Comparison of ENCODE assay signal across 11 cellular contexts in genomic region chr3:100106094-100106493, GRCh38. TPM values are rescaled to one million over a fixed set of nuclear protein-coding genes. Genes with fewer than 3 reads are reported as not detected.
A peak's percentile ranks its signal among the peaks of the same experiment; 100 is the strongest.
DNase-seq lines count a peak whose midpoint lies in the region; ATAC-seq and TF ChIP-seq lines count a peak whose summit lies in the region.
"Had no signal": no experiment of that assay in that cellular context is flagged by ENCODE, and none has a peak within 500 bp of the region (broad histone marks: within the 10 kb centered on the region; RNA-seq: fewer than 3 reads in every experiment).

No MANE protein-coding gene starts in this region.

- peaks cover 40% of the 10 kb centered on the region for H3K4me1 ChIP-seq in lower lobe of right lung

- no peaks in the 10 kb centered on the region for H3K9me3 Mint-ChIP-seq in activated T-helper 17 cell treated with anti-CD3 and anti-CD28 coated beads, Interleukin-2, amount 50 U/mL, for 72 hours
- H3K9me3 Mint-ChIP-seq in osteocyte (ENCODE audit: unreplicated experiment), result no peaks in the 10 kb centered on the region

- peak; percentile 18 for DNase-seq in NCI-H1092 treated with DMSO at 0.1 percent for 48 hours (lab: John Stamatoyannopoulos, UW)
- DNase-seq in NCI-H1092 (lab: John Stamatoyannopoulos, UW), result no peak
- DNase-seq in NCI-H1105 treated with DMSO at 0.1 percent for 48 hours (lab: John Stamatoyannopoulos, UW), result peak; percentile 33
- no peak for DNase-seq in osteocyte (ENCODE audit: extremely low spot score, unreplicated experiment)
- no peak for DNase-seq in lower lobe of right lung
- no peak for DNase-seq in SKM-1 treated with dmso at 0.1 percent for 144 hours (lab: John Stamatoyannopoulos, UW; ENCODE audit: unreplicated experiment)
- DNase-seq in stimulated activated CD4-positive, alpha-beta T cell treated with anti-CD3 and anti-CD28 coated beads, Interleukin-2, amount 100 ng/mL, for 48 hours, result no peak
- DNase-seq: activated CD4-positive, CD25-positive, alpha-beta regulatory T cell; stimulated activated CD4-positive, alpha-beta T cell treated with anti-CD3 and anti-CD28 coated beads, Interleukin-15, amount 100 ng/mL, for 24 hours; stimulated activated naive CD4-positive, alpha-beta T cell had no signal

- no peaks in the 10 kb centered on the region for H3K9me3 ChIP-seq in lower lobe of right lung

- H3K36me3 ChIP-seq in lower lobe of right lung, result no peaks in the 10 kb centered on the region

- peaks cover 9% of the 10 kb centered on the region for H3K4me1 Mint-ChIP-seq in activated T-helper 17 cell treated with anti-CD3 and anti-CD28 coated beads, Interleukin-2, amount 50 U/mL, for 72 hours
- H3K4me1 Mint-ChIP-seq in osteocyte (ENCODE audit: unreplicated experiment), result peaks cover 64% of the 10 kb centered on the region

- no peak for TF ChIP-seq CTCF in osteocyte (IDR thresholded peaks at IDR 0.05)
- TF ChIP-seq CTCF in lower lobe of right lung (IDR thresholded peaks at IDR 0.05), result no peak

- intact Hi-C loops in lower lobe of right lung (cut with DNase I), result no loop called here

- H3K27ac ChIP-seq in lower lobe of right lung, result no peak overlapping the region

- H3K4me3 ChIP-seq in lower lobe of right lung, result no peak overlapping the region

- peak overlapping the region; percentile 65 for H3K27ac Mint-ChIP-seq in activated T-helper 17 cell treated with anti-CD3 and anti-CD28 coated beads, Interleukin-2, amount 50 U/mL, for 72 hours
- H3K27ac Mint-ChIP-seq in osteocyte (ENCODE audit: unreplicated experiment), result peak overlapping the region; percentile 70

- no peak for ATAC-seq in activated T-helper 17 cell treated with anti-CD3 and anti-CD28 coated beads, Interleukin-2, amount 50 U/mL, for 72 hours (replicated peaks)
- ATAC-seq in lower lobe of right lung, result no peak

- H3K27me3 ChIP-seq in lower lobe of right lung (ENCODE audit: low read depth), result no peaks in the 10 kb centered on the region

- no peaks in the 10 kb centered on the region for H3K27me3 Mint-ChIP-seq in activated T-helper 17 cell treated with anti-CD3 and anti-CD28 coated beads, Interleukin-2, amount 50 U/mL, for 72 hours
- no peaks in the 10 kb centered on the region for H3K27me3 Mint-ChIP-seq in osteocyte (ENCODE audit: unreplicated experiment)

- H3K4me3 Mint-ChIP-seq in activated T-helper 17 cell treated with anti-CD3 and anti-CD28 coated beads, Interleukin-2, amount 50 U/mL, for 72 hours, result no peak overlapping the region
- no peak overlapping the region for H3K4me3 Mint-ChIP-seq in osteocyte (ENCODE audit: unreplicated experiment)

- no peaks in the 10 kb centered on the region for H3K36me3 Mint-ChIP-seq in activated T-helper 17 cell treated with anti-CD3 and anti-CD28 coated beads, Interleukin-2, amount 50 U/mL, for 72 hours (ENCODE audit: low read depth)
- H3K36me3 Mint-ChIP-seq in osteocyte (ENCODE audit: unreplicated experiment), result peaks cover 1% of the 10 kb centered on the region

RNA-seq across cellular contexts. Expression of gene FILIP1L, which starts 8.2 kb away (rescaled TPM):
- under 1 TPM; 0.35 to 0.50 TPM for total RNA-seq in activated T-helper 17 cell treated with anti-CD3 and anti-CD28 coated beads, Interleukin-2, amount 50 U/mL, for 72 hours
- total RNA-seq in osteocyte, result 47.0 and 49.3 TPM in 2 replicates
- 25.0 TPM for total RNA-seq in lower lobe of right lung

Comparison
In these comparisons a context has a peak if more than half of its experiments do, and no peak if none do; other contexts are left out.
1. DNase-seq: peak in NCI-H1092 treated with DMSO at 0.1 percent for 48 hours (single experiment) and NCI-H1105 treated with DMSO at 0.1 percent for 48 hours (single experiment); none in NCI-H1092 (single experiment), osteocyte (single experiment), lower lobe of right lung (single experiment), SKM-1 treated with dmso at 0.1 percent for 144 hours (single experiment) and stimulated activated CD4-positive, alpha-beta T cell treated with anti-CD3 and anti-CD28 coated beads, Interleukin-2, amount 100 ng/mL, for 48 hours (0 of 2).
2. RNA of gene FILIP1L, which starts 8.2 kb away (total RNA-seq): 47.0 to 49.3 TPM in osteocyte and 25.0 TPM in lower lobe of right lung (single experiment); 0.35 to 0.50 TPM in activated T-helper 17 cell treated with anti-CD3 and anti-CD28 coated beads, Interleukin-2, amount 50 U/mL, for 72 hours; every median in the first group is over 10 times any median in the second.